In the genomic region with DNA sequence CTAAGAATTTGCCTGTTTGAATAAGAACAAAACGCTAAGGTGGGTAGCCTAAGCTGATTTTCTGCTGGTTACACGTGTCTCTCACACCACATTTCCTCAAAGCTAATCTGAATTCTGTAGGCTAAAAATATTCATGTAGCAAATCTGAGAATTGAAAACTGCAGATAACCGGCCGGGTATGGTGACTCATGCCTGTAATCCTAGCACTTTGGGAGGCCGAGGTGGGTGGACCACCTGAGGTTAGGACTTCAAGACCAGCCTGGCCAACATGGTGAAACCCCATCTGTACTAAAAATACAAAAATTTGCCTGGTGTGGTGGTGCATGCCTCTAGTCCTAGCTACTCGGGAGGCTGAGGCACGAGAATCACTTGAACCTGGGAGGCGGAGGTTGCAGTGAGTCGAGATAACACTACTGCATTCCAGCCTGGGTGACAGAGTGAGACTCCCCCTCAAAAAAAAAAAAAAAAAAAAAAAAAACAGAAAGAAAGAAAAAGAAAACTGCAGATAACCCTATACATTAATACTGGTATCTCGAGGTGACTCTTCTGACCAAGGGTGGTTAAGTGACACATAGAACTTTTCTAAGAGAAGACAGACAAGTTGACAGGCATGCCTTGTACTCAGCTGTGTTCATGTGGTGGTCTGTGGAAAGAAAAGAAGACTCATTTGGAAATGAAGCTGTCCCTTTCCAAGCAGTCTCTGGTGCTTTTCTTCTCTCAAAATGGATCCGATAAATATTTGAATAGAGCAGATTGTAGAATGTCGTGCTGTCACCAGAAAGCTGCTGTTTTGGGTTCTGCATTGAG, we compare ENCODE assay signal across 8 cellular contexts.
A peak's percentile ranks its signal among the peaks of the same experiment; 100 is the strongest.
DNase-seq lines count a peak whose midpoint lies in the region; ATAC-seq, FAIRE-seq and TF ChIP-seq lines count a peak whose summit lies in the region.

No MANE protein-coding gene starts in this region.

- peak; percentile 63 for ATAC-seq in GM19035 (IDR thresholded peaks at IDR 0.05; ENCODE audit: unreplicated experiment)
- ATAC-seq in HG02870 (IDR thresholded peaks at IDR 0.05; ENCODE audit: unreplicated experiment), result peak; percentile 64

- no peak for FAIRE-seq in H54 (lab: Jason Lieb, UNC)

- peak; percentile 69 for DNase-seq in activated CD8-positive, alpha-beta memory T cell treated with anti-CD3 and anti-CD28 coated beads, Interleukin-2, amount 50 U/mL, for 48 hours
- DNase-seq in stimulated activated CD4-positive, alpha-beta T cell treated with anti-CD3 and anti-CD28 coated beads, Interleukin-4, amount 100 ng/mL, for 1 hour, result peak; percentile 7
- no peak for DNase-seq in NCI-H1105 treated with DMSO at 0.1 percent for 48 hours (lab: John Stamatoyannopoulos, UW)
- DNase-seq in DMS114 treated with DMSO at 0.1 percent for 48 hours (lab: John Stamatoyannopoulos, UW; ENCODE audit: unreplicated experiment), result no peak
- no peak for DNase-seq in HPDE6-E6E7 (ENCODE audit: extremely low spot score)
- no peak for DNase-seq in H54 (ENCODE audit: insufficient read length, low spot score)

- TF ChIP-seq POLR2A in H54 (IDR thresholded peaks at IDR 0.05; ENCODE audit: low read depth, low read length), result no peak

Comparison
In these comparisons a context has a peak if more than half of its experiments do, and no peak if none do; other contexts are left out.
1. DNase-seq: peak in activated CD8-positive, alpha-beta memory T cell treated with anti-CD3 and anti-CD28 coated beads, Interleukin-2, amount 50 U/mL, for 48 hours (single experiment) and stimulated activated CD4-positive, alpha-beta T cell treated with anti-CD3 and anti-CD28 coated beads, Interleukin-4, amount 100 ng/mL, for 1 hour (single experiment); none in NCI-H1105 treated with DMSO at 0.1 percent for 48 hours (single experiment), DMS114 treated with DMSO at 0.1 percent for 48 hours (single experiment), HPDE6-E6E7 (single experiment) and H54 (single experiment).